In the genomic region with DNA sequence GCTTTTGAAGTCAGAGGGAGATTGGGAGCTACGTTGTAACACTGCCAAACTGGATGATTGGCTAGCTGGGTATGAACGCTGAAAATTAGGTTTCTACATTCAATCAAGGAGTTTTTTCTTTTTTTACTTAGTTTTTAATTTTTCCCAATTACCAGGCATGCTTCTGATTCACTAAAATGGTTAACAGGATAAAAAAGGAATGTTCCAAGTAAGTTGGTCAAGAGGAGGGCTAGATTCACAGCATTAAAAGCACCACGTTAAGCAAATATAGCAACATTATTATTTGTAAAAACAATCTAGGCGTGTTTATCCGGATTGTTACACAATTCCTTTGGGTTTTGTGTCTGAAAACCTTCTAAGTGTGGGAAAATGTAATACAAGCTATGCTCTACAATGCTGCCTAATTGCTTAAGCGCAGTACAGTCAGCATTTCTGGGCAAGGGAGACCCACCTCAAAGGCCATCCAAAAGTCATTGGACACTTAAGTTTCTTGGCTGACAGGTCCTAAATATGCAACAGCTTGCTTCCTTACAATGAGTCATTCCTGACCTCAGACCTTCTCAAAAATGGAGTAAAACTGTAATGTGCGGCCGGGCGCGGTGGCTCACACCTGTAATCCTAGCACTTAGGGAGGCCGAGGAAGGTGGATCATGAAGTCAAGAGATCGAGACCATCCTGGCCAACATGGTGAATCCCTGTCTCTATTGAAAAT, we compare ENCODE assay signal across 8 cellular contexts. TPM values are rescaled to one million over a fixed set of nuclear protein-coding genes. Genes with fewer than 3 reads are reported as not detected.
A peak's percentile ranks its signal among the peaks of the same experiment; 100 is the strongest.
DNase-seq lines count a peak whose midpoint lies in the region; ATAC-seq and TF ChIP-seq lines count a peak whose summit lies in the region.

No MANE protein-coding gene starts in this region.

- H3K27ac ChIP-seq in IMR-90 (ENCODE audit: insufficient read depth, low read length) (peak overlapping the region; percentile 57), gastroesophageal sphincter (peak overlapping the region; percentile 55 to 89 (median 86))

- H3K9me3 ChIP-seq in IMR-90 (ENCODE audit: control insufficient read depth, insufficient read depth, low read length): no peaks in the 10 kb centered on the region
- H3K9me3 ChIP-seq in gastroesophageal sphincter: no peaks in the 10 kb centered on the region

- H3K18ac ChIP-seq in IMR-90 (ENCODE audit: low read depth, low read length): no peak overlapping the region

- H3K14ac ChIP-seq in IMR-90 (replicated peaks; ENCODE audit: low read depth, low read length): 0 out of 2 replicates have a peak overlapping the region, but pooled peaks have one; percentile 30

- H4K91ac ChIP-seq in IMR-90 (ENCODE audit: insufficient read depth, low read depth, low read length): no peak overlapping the region

- H3K9me1 ChIP-seq in IMR-90 (ENCODE audit: insufficient read depth, low read length): 0 out of 2 replicates have a peak, but pooled peaks cover 7% of the 10 kb centered on the region

- peaks cover 8 to 47% of the 10 kb centered on the region in 2 experiments for H3K79me1 ChIP-seq in IMR-90 (ENCODE audit: low read depth in 1 of 2, low read length in 2 of 2)

- peak overlapping the region; percentile 3; the same call in 1 of the 2 replicates for H2AK5ac ChIP-seq in IMR-90 (ENCODE audit: low read depth, low read length)

- no peaks in the 10 kb centered on the region for H3K27me3 Mint-ChIP-seq in activated T-cell treated with anti-CD3 and anti-CD28 coated beads, Interleukin-2, amount 50 U/mL, for 4 hours (ENCODE audit: low read depth)

- no peaks in the 10 kb centered on the region for H3K9me3 Mint-ChIP-seq in activated T-cell treated with anti-CD3 and anti-CD28 coated beads, Interleukin-2, amount 50 U/mL, for 4 hours

- in situ Hi-C loops in IMR-90 (cut with MboI; ENCODE audit: low sequenced_read_pairs): no loop called here

- TF ChIP-seq POLR2A in IMR-90 (IDR thresholded peaks at IDR 0.05; ENCODE audit: low read depth, low read length): peak; percentile 52; the same call in 1 of the 2 replicates
- no peak for TF ChIP-seq POLR2A in gastroesophageal sphincter (IDR thresholded peaks at IDR 0.05)

- TF ChIP-seq CTCF in IMR-90 (conservative IDR thresholded peaks at IDR 0.05; ENCODE audit: low read depth, low read length) (no peak), gastroesophageal sphincter (IDR thresholded peaks at IDR 0.05) (no peak)

- peak overlapping the region; percentile 6 for H3K23ac ChIP-seq in IMR-90 (ENCODE audit: low read depth, low read length)

- H2BK20ac ChIP-seq in IMR-90 (ENCODE audit: low read depth, low read length): no peak overlapping the region

- H2AFZ ChIP-seq in IMR-90 (replicated peaks; ENCODE audit: low read length, poor library complexity): no peak overlapping the region

- H3K27me3 ChIP-seq in IMR-90 (ENCODE audit: control insufficient read depth, insufficient read depth, low read length): no peaks in the 10 kb centered on the region
- no peaks in the 10 kb centered on the region for H3K27me3 ChIP-seq in gastroesophageal sphincter

- peak overlapping the region; percentile 99 for H3K4me3 Mint-ChIP-seq in activated T-cell treated with anti-CD3 and anti-CD28 coated beads, Interleukin-2, amount 50 U/mL, for 4 hours

- 0 out of 4 replicates have a peak overlapping the region, but pooled peaks of 1 of the 2 experiments have one; percentile 59 for H4K8ac ChIP-seq in IMR-90 (ENCODE audit: low read depth in 2 of 2, low read length in 2 of 2)

- peak overlapping the region; percentile 95 for H3K4me2 ChIP-seq in IMR-90 (ENCODE audit: low read depth, low read length)

- no peak overlapping the region for H2BK15ac ChIP-seq in IMR-90 (ENCODE audit: low read depth, low read length)

- ATAC-seq in IMR-90 (ENCODE audit: low read depth) (no peak), gastroesophageal sphincter (peak; percentile 70), HG02973 (IDR thresholded peaks at IDR 0.05; ENCODE audit: unreplicated experiment) (no peak)
- no peak for ATAC-seq in activated T-cell treated with anti-CD3 and anti-CD28 coated beads, Interleukin-2, amount 50 U/mL, for 4 hours

- no peak overlapping the region for H4K5ac ChIP-seq in IMR-90 (ENCODE audit: low read depth, low read length)

- peak overlapping the region; percentile 19 for H2BK5ac ChIP-seq in IMR-90 (ENCODE audit: low read depth, low read length, poor library complexity, severe bottlenecking)

- CTCF ChIA-PET in IMR-90 (lab: Yijun Ruan, JAX): interaction anchor here (1.7 to 2.9 kb wide), 3 partner anchors 28 to 82 kb away, joined by 5 to 11 read pairs (median 7); a partner anchor contains a TSS

- TF ChIP-seq EP300 in gastroesophageal sphincter (IDR thresholded peaks at IDR 0.05): no peak

- H3K4me3 ChIP-seq in IMR-90 (ENCODE audit: insufficient read depth, low read depth, low read length) (peak overlapping the region; percentile 57), gastroesophageal sphincter (peak overlapping the region; percentile 71 to 77)

- 40% methylated on average over 2 of the region's 12 CpGs; no CpG with 5 or more reads in 1 of the 2 experiments for WGBS in IMR-90 (ENCODE audit: extremely low coverage in 2 of 2, insufficient read length in 1 of 2), 2 experiments
- WGBS in gastroesophageal sphincter (ENCODE audit: low coverage in 1 of 2), 2 donors: 16 to 27% methylated on average over 9 to 10 of the region's 12 CpGs

- peak overlapping the region; percentile 96 for H3K9ac ChIP-seq in IMR-90 (ENCODE audit: low read depth, low read length)

- no peak overlapping the region for H2BK120ac ChIP-seq in IMR-90 (ENCODE audit: low read depth, low read length)

- dilution Hi-C loops in IMR-90 (cut with HindIII; ENCODE audit: low sequenced_read_pairs, unreplicated experiment): no loop called here

- TF ChIP-seq RAD21 in IMR-90 (IDR thresholded peaks at IDR 0.05; ENCODE audit: low read length): no peak

- BruUV-seq in IMR-90 (replicated peaks; lab: Mats Ljungman, UMichigan): no TSS peak

- intact Hi-C loops in IMR-90 (cut with micrococcal nuclease): loop anchor here (2.0 kb wide), 1 partner anchor 65 kb away; a partner anchor contains a TSS

- DNase-seq in AG08395 (ENCODE audit: low spot score): peak; percentile 56
- peak; percentile 77 for DNase-seq in IMR-90
- peak; percentile 30 for DNase-seq in activated T-cell treated with anti-CD3 and anti-CD28 coated beads, Interleukin-2, amount 50 U/mL, for 4 hours
- DNase-seq in renal cortical epithelial cell (ENCODE audit: low read depth): peak; percentile 82
- DNase-seq in midbrain (lab: John Stamatoyannopoulos, UW): no peak
- DNase-seq in HK-2 (ENCODE audit: unreplicated experiment): no peak

- H3K4me1 ChIP-seq in IMR-90 (ENCODE audit: control insufficient read depth, insufficient read depth, low read length) (peaks cover 8% of the 10 kb centered on the region), gastroesophageal sphincter (peaks cover 6 to 60% (median 10%) of the 10 kb centered on the region in 3 donors)

- H3K36me3 ChIP-seq in IMR-90 (ENCODE audit: control insufficient read depth, insufficient read depth, low read length) (peaks cover 38% of the 10 kb centered on the region), gastroesophageal sphincter (peaks cover 2 to 41% of the 10 kb centered on the region in 2 donors)

- no peak overlapping the region for H3K4ac ChIP-seq in IMR-90 (ENCODE audit: low read depth, low read length)

- no peak overlapping the region for H3K56ac ChIP-seq in IMR-90 (ENCODE audit: extremely low read depth, insufficient read depth, low read length)

- peaks cover 40% of the 10 kb centered on the region for H3K4me1 Mint-ChIP-seq in activated T-cell treated with anti-CD3 and anti-CD28 coated beads, Interleukin-2, amount 50 U/mL, for 4 hours (ENCODE audit: low read depth)

- peaks cover 41% of the 10 kb centered on the region for H4K20me1 ChIP-seq in IMR-90 (ENCODE audit: insufficient read depth, low read length)

- POLR2A ChIA-PET in IMR-90 (lab: Charles Lee; ENCODE audit: unreplicated experiment): interaction anchor here (0.6 to 2.8 kb wide), 6 partner anchors 12 to 92 kb away, joined by 3 to 45 read pairs (median 6); a partner anchor contains a TSS

- H3K36me3 Mint-ChIP-seq in activated T-cell treated with anti-CD3 and anti-CD28 coated beads, Interleukin-2, amount 50 U/mL, for 4 hours (ENCODE audit: insufficient read depth): peaks cover 47% of the 10 kb centered on the region

- no peak overlapping the region for H2AK9ac ChIP-seq in IMR-90 (replicated peaks; ENCODE audit: low read depth, low read length, poor library complexity)

TF ChIP-seq in IMR-90, 13 proteins besides CTCF, POLR2A, EP300 and RAD21 (continues in another document):
- peak; percentile 38; the same call in 1 of the 2 replicates for TF ChIP-seq FOS (IDR thresholded peaks at IDR 0.05; ENCODE audit: low read depth, low read length)
- TF ChIP-seq, protein P1, sequence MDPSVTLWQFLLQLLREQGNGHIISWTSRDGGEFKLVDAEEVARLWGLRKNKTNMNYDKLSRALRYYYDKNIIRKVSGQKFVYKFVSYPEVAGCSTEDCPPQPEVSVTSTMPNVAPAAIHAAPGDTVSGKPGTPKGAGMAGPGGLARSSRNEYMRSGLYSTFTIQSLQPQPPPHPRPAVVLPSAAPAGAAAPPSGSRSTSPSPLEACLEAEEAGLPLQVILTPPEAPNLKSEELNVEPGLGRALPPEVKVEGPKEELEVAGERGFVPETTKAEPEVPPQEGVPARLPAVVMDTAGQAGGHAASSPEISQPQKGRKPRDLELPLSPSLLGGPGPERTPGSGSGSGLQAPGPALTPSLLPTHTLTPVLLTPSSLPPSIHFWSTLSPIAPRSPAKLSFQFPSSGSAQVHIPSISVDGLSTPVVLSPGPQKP (IDR thresholded peaks at IDR 0.05; ENCODE audit: borderline replicate concordance, low read depth, low read length): no peak
- no peak for TF ChIP-seq RFX5 (IDR thresholded peaks at IDR 0.05; ENCODE audit: low read depth, low read length)
- peak; percentile 63 for TF ChIP-seq CEBPB (IDR thresholded peaks at IDR 0.05; ENCODE audit: low read depth, low read length)
- TF ChIP-seq NFE2L2 (IDR thresholded peaks at IDR 0.05; ENCODE audit: low read depth, low read length): peak; percentile 29; the same call in 1 of the 2 replicates

RNA-seq across cellular contexts. Expression of a gene that starts 1.2 kb away (rescaled TPM):
- total RNA-seq in IMR-90 (2012; rRNA removed) (4,496 and 5,401 TPM in 2 replicates), gastroesophageal sphincter (1,000 to 10,000 TPM; 1,730 to 2,825 (median 2,260) TPM), renal cortical epithelial cell (1,806 and 3,735 TPM in 2 replicates)
- 5,590 and 6,356 TPM in 2 replicates for polyA plus RNA-seq in IMR-90 (2012; rRNA removed)
- polyA plus RNA-seq in IMR-90 (2012; cell fraction: cytosol; rRNA removed): 2,244 and 4,987 TPM in 2 replicates
- polyA plus RNA-seq in IMR-90 (2012; cell fraction: nucleus; rRNA removed; ENCODE audit: low replicate concordance): 1,556 and 2,037 TPM in 2 replicates
- 1,000 to 10,000 TPM; 4,185 to 4,369 (median 4,226) TPM for total RNA-seq in activated T-cell treated with anti-CD3 and anti-CD28 coated beads, Interleukin-2, amount 50 U/mL, for 4 hours

RNA-seq across cellular contexts. Expression of a gene that starts 5.2 kb away (rescaled TPM):
- total RNA-seq in IMR-90 (2012; rRNA removed) (65.8 and 77.6 TPM in 2 replicates), gastroesophageal sphincter (10 to 100 TPM; 39.3 to 82.2 (median 56.0) TPM), renal cortical epithelial cell (80.6 and 216 TPM in 2 replicates)
- polyA plus RNA-seq in IMR-90 (2012; rRNA removed): 57.8 and 76.1 TPM in 2 replicates
- 28.3 and 50.4 TPM in 2 replicates for polyA plus RNA-seq in IMR-90 (2012; cell fraction: cytosol; rRNA removed)
- polyA plus RNA-seq in IMR-90 (2012; cell fraction: nucleus; rRNA removed; ENCODE audit: low replicate concordance): 74.2 and 147 TPM in 2 replicates
- 100 to 1,000 TPM; 192 to 204 (median 200) TPM for total RNA-seq in activated T-cell treated with anti-CD3 and anti-CD28 coated beads, Interleukin-2, amount 50 U/mL, for 4 hours

Comparison
In these comparisons a context has a peak if more than half of its experiments do, and no peak if none do; other contexts are left out.
1. DNase-seq: peak in AG08395 (single experiment), IMR-90 (single experiment), activated T-cell treated with anti-CD3 and anti-CD28 coated beads, Interleukin-2, amount 50 U/mL, for 4 hours (single experiment) and renal cortical epithelial cell (single experiment); none in midbrain (single experiment) and HK-2 (single experiment).